In genomic region chr2:28134262-28134812, GRCh38 we compare ENCODE assay signal across 10 cellular contexts.
DNase-seq lines count a peak whose midpoint lies in the region; ATAC-seq and TF ChIP-seq lines count a peak whose summit lies in the region.
"Had no signal": no experiment of that assay in that cellular context is flagged by ENCODE, and none has a peak within 500 bp of the region (broad histone marks: within the 10 kb centered on the region; RNA-seq: fewer than 3 reads in every experiment).

No MANE protein-coding gene starts in this region.

- peak overlapping the region in 1 of 2 experiments; percentile 52 for H2BK12ac ChIP-seq in mesenchymal stem cell (ENCODE audit: low read length in 2 of 2)

- no peak overlapping the region for H3K23ac ChIP-seq in mesenchymal stem cell (ENCODE audit: low read length in 2 of 2)

- no peak overlapping the region for H3K9ac ChIP-seq in mesenchymal stem cell (ENCODE audit: low read length)

- peak overlapping the region; percentile 88 for H2AK5ac ChIP-seq in mesenchymal stem cell (ENCODE audit: low read length, severe bottlenecking)

- no peak overlapping the region for H3K4me3 Mint-ChIP-seq in CD4-positive, alpha-beta T cell
- H3K4me3 Mint-ChIP-seq in activated naive CD8-positive, alpha-beta T cell treated with anti-CD3 and anti-CD28 coated beads, Interleukin-2, amount 10 ng/mL, durations not matched to agents 7 days and 5 days, result peak overlapping the region; percentile 15
- H3K4me3 Mint-ChIP-seq in Caco-2 (ENCODE audit: unreplicated experiment), result no peak overlapping the region

- H3K4ac ChIP-seq in mesenchymal stem cell (ENCODE audit: low read depth in 1 of 2, low read length in 2 of 2), result no peak overlapping the region

- no peak overlapping the region for H2AFZ ChIP-seq in mesenchymal stem cell (ENCODE audit: low read depth, low read length)

- POLR2A ChIA-PET in CD4-positive, alpha-beta T cell (lab: Charles Lee), result interaction anchor here (0.6 kb wide), 1 partner anchor 803 kb away, joined by 3 read pairs; no protein-coding TSS in a partner anchor
- POLR2A ChIA-PET in activated naive CD8-positive, alpha-beta T cell treated with anti-CD3 and anti-CD28 coated beads, Interleukin-2, amount 10 ng/mL, durations not matched to agents 7 days and 5 days (lab: Charles Lee), result interaction anchor here (0.7 kb wide), 1 partner anchor 60 kb away, joined by 6 read pairs; no protein-coding TSS in a partner anchor
- POLR2A ChIA-PET in Caco-2 (lab: Charles Lee), result interaction anchor here (0.6 kb wide), 2 partner anchors 16 to 18 kb away, joined by 3 to 4 read pairs; no protein-coding TSS in a partner anchor

- ATAC-seq in CD4-positive, alpha-beta T cell (ENCODE audit: poor library complexity), result peak; percentile 43
- peak; percentile 64 for ATAC-seq in activated naive CD8-positive, alpha-beta T cell treated with anti-CD3 and anti-CD28 coated beads, Interleukin-2, amount 10 ng/mL, durations not matched to agents 7 days and 5 days (ENCODE audit: low read depth)
- no peak for ATAC-seq in HG02610 (IDR thresholded peaks at IDR 0.05; ENCODE audit: unreplicated experiment)

- TF ChIP-seq CTCF in CD4-positive, alpha-beta T cell (IDR thresholded peaks at IDR 0.05), result no peak
- TF ChIP-seq CTCF in Caco-2 (IDR thresholded peaks at IDR 0.05; ENCODE audit: insufficient read depth in 1 of 2, low read depth in 1 of 2, low read length in 1 of 2, severe bottlenecking in 1 of 2, unreplicated experiment in 1 of 2), result no peak

- H3K4me1 Mint-ChIP-seq in CD4-positive, alpha-beta T cell (ENCODE audit: low read depth), result peaks cover 16% of the 10 kb centered on the region
- H3K4me1 Mint-ChIP-seq in activated naive CD8-positive, alpha-beta T cell treated with anti-CD3 and anti-CD28 coated beads, Interleukin-2, amount 10 ng/mL, durations not matched to agents 7 days and 5 days, result peaks cover 18% of the 10 kb centered on the region
- no peaks in the 10 kb centered on the region for H3K4me1 Mint-ChIP-seq in Caco-2 (ENCODE audit: low read depth, unreplicated experiment)

- CTCF ChIA-PET in CD4-positive, alpha-beta T cell (lab: Charles Lee), result no interaction called here
- CTCF ChIA-PET in Caco-2 (lab: Charles Lee), result no interaction called here

- peaks cover 32% of the 10 kb centered on the region for H3K36me3 Mint-ChIP-seq in CD4-positive, alpha-beta T cell (ENCODE audit: low read depth)
- H3K36me3 Mint-ChIP-seq in activated naive CD8-positive, alpha-beta T cell treated with anti-CD3 and anti-CD28 coated beads, Interleukin-2, amount 10 ng/mL, durations not matched to agents 7 days and 5 days, result peaks cover 24% of the 10 kb centered on the region
- H3K36me3 Mint-ChIP-seq in Caco-2 (ENCODE audit: insufficient read depth, unreplicated experiment), result peaks cover 32% of the 10 kb centered on the region

- H2BK5ac ChIP-seq in mesenchymal stem cell (ENCODE audit: low read depth, low read length, poor library complexity, severe bottlenecking), result no peak overlapping the region

- H3K4me1 ChIP-seq in mesenchymal stem cell (ENCODE audit: control insufficient read depth, insufficient read depth, low read depth, low read length), result peaks cover 8% of the 10 kb centered on the region
- H3K4me1 ChIP-seq in Caco-2, result peaks cover 5% of the 10 kb centered on the region; the same call in 1 of the 2 replicates

- no peaks in the 10 kb centered on the region for H3K9me3 Mint-ChIP-seq in CD4-positive, alpha-beta T cell
- no peaks in the 10 kb centered on the region for H3K9me3 Mint-ChIP-seq in activated naive CD8-positive, alpha-beta T cell treated with anti-CD3 and anti-CD28 coated beads, Interleukin-2, amount 10 ng/mL, durations not matched to agents 7 days and 5 days
- H3K9me3 Mint-ChIP-seq in Caco-2 (ENCODE audit: unreplicated experiment), result no peaks in the 10 kb centered on the region

- H3K79me1 ChIP-seq in mesenchymal stem cell (replicated peaks; ENCODE audit: low read length, poor library complexity, severe bottlenecking), result peaks cover 11% of the 10 kb centered on the region

- no peak overlapping the region for H3K18ac ChIP-seq in mesenchymal stem cell (ENCODE audit: low read depth in 1 of 2, low read length in 2 of 2)

- H3K36me3 ChIP-seq in mesenchymal stem cell (ENCODE audit: control insufficient read depth in 1 of 2, insufficient read depth in 2 of 2, low read depth in 1 of 2, low read length in 2 of 2) (peaks cover 3 to 27% of the 10 kb centered on the region in 2 experiments), Caco-2 (ENCODE audit: control insufficient read depth, insufficient read depth, low read length) (no peaks in the 10 kb centered on the region)

- H3K27me3 ChIP-seq in CD4-positive, alpha-beta T cell (ENCODE audit: control insufficient read depth, insufficient read depth, low read length), result no peaks in the 10 kb centered on the region
- H3K27me3 ChIP-seq in mesenchymal stem cell (ENCODE audit: control insufficient read depth in 1 of 2, insufficient read depth in 1 of 2, low read length in 2 of 2), result no peaks in the 10 kb centered on the region
- H3K27me3 ChIP-seq in Caco-2 (replicated peaks; ENCODE audit: control insufficient read depth, insufficient read depth, low read length), result no peaks in the 10 kb centered on the region

- intact Hi-C loops in CD4-positive, alpha-beta T cell (cut with DNase I, micrococcal nuclease), result no loop called here
- intact Hi-C loops in Caco-2 (cut with micrococcal nuclease; ENCODE audit: unreplicated experiment), result no loop called here

- WGBS in mesenchymal stem cell, result 100% methylated on average over 3 of the region's 4 CpGs

- no peak overlapping the region for H4K91ac ChIP-seq in mesenchymal stem cell (ENCODE audit: low read length)

- peak overlapping the region in 1 of 2 experiments; percentile 55 for H3K14ac ChIP-seq in mesenchymal stem cell (ENCODE audit: low read length in 2 of 2)

- peak overlapping the region; percentile 24 for H4K8ac ChIP-seq in mesenchymal stem cell (ENCODE audit: low read length)

- peak overlapping the region; percentile 25 for H3K27ac Mint-ChIP-seq in CD4-positive, alpha-beta T cell
- H3K27ac Mint-ChIP-seq in activated naive CD8-positive, alpha-beta T cell treated with anti-CD3 and anti-CD28 coated beads, Interleukin-2, amount 10 ng/mL, durations not matched to agents 7 days and 5 days, result peak overlapping the region; percentile 53
- H3K27ac Mint-ChIP-seq in Caco-2 (ENCODE audit: unreplicated experiment), result no peak overlapping the region

- no peak overlapping the region for H3K4me3 ChIP-seq in mesenchymal stem cell (ENCODE audit: insufficient read depth in 1 of 2, low read depth in 1 of 2, low read length in 2 of 2)
- no peak overlapping the region for H3K4me3 ChIP-seq in Caco-2 (ENCODE audit: low read depth, low read length)

- H3K27ac ChIP-seq in CD4-positive, alpha-beta T cell (ENCODE audit: low read depth, low read length), result peak overlapping the region; percentile 21
- H3K27ac ChIP-seq in mesenchymal stem cell (ENCODE audit: low read length, poor library complexity, severe bottlenecking), result no peak overlapping the region

- no peaks in the 10 kb centered on the region for H3K9me3 ChIP-seq in CD4-positive, alpha-beta T cell (ENCODE audit: control insufficient read depth, low read length)
- H3K9me3 ChIP-seq in mesenchymal stem cell (ENCODE audit: control insufficient read depth, low read length), result no peaks in the 10 kb centered on the region
- no peaks in the 10 kb centered on the region for H3K9me3 ChIP-seq in Caco-2

- H3K4me2 ChIP-seq in mesenchymal stem cell (ENCODE audit: low read length, poor library complexity, severe bottlenecking), result no peak overlapping the region

- no TSS peak for BruUV-seq in Caco-2 (replicated peaks; lab: Mats Ljungman, UMichigan)

- no peaks in the 10 kb centered on the region for H3K27me3 Mint-ChIP-seq in CD4-positive, alpha-beta T cell
- H3K27me3 Mint-ChIP-seq in activated naive CD8-positive, alpha-beta T cell treated with anti-CD3 and anti-CD28 coated beads, Interleukin-2, amount 10 ng/mL, durations not matched to agents 7 days and 5 days, result no peaks in the 10 kb centered on the region
- H3K27me3 Mint-ChIP-seq in Caco-2 (ENCODE audit: insufficient read depth, unreplicated experiment), result no peaks in the 10 kb centered on the region

- peak overlapping the region; percentile 37 for H2BK120ac ChIP-seq in mesenchymal stem cell (ENCODE audit: low read depth, low read length)

- no peak overlapping the region for H2BK15ac ChIP-seq in mesenchymal stem cell (ENCODE audit: low read depth, poor library complexity, severe bottlenecking)

- peak in 1 of 10 experiments; percentile 2 for DNase-seq in CD4-positive, alpha-beta T cell
- peak; percentile 7 for DNase-seq in HPDE6-E6E7 (ENCODE audit: extremely low spot score)
- no peak for DNase-seq in activated naive CD8-positive, alpha-beta T cell treated with anti-CD3 and anti-CD28 coated beads, Interleukin-2, amount 10 ng/mL, durations not matched to agents 7 days and 5 days
- no peak for DNase-seq in mesenchymal stem cell
- DNase-seq in epidermal melanocyte (ENCODE audit: insufficient read length, low spot score), result no peak
- DNase-seq in Caco-2, result no peak
- DNase-seq in NCI-H1436 treated with DMSO at 0.1 percent for 48 hours (lab: John Stamatoyannopoulos, UW), result no peak
- DNase-seq: activated CD4-positive, alpha-beta T cell treated with anti-CD3 and anti-CD28 coated beads for 1 hour; DMS 273 treated with DMSO at 0.1 percent for 48 hours had no signal
